In the genomic region with DNA sequence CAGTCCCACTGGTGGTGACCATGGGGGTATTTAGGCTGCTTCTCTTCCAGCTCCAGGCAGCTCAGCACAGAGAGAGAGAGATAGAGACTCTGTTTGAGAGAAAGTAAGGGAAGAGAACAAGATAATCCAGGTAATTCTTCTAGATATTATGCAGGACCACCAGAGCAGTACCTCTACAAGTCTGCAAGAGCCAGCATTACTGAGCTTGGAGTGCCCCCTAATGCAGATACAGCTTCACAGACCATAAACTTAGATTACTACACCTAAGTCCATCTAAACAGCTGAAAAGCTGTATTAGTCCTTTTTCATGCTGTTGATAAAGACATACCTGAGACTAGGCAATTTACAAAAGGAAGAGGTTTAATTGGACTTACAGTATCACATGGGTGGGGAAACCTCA, we compare ENCODE assay signal across 13 cellular contexts.
"Had no signal": no experiment of that assay in that cellular context is flagged by ENCODE, and none has a peak within 500 bp of the region (broad histone marks: within the 10 kb centered on the region; RNA-seq: fewer than 3 reads in every experiment).

No MANE protein-coding gene starts in this region.

- DNase-seq: activated CD4-positive, alpha-beta memory T cell treated with anti-CD3 and anti-CD28 coated beads, Interleukin-2, amount 10 ng/mL, durations not matched to agents 7 days and 5 days; activated CD4-positive, alpha-beta T cell treated with anti-CD3 and anti-CD28 coated beads for 36 hours; activated gamma-delta T cell; activated naive CD8-positive, alpha-beta T cell treated with anti-CD3 and anti-CD28 coated beads, Interleukin-2, amount 10 ng/mL, durations not matched to agents 7 days and 5 days; activated T-cell treated with anti-CD3 and anti-CD28 coated beads, Interleukin-2, amount 50 U/mL, for 48 hours; aorta; kidney; small intestine; tibial artery had no signal

- ATAC-seq: activated CD4-positive, alpha-beta T cell treated with anti-CD3 and anti-CD28 coated beads for 36 hours; gastroesophageal sphincter had no signal

- H3K27me3 ChIP-seq: gastroesophageal sphincter, right atrium auricular region, tibial artery, vagina had no signal

- H3K4me1 ChIP-seq: gastroesophageal sphincter, right atrium auricular region, tibial artery, vagina had no signal

- H3K27ac ChIP-seq: gastroesophageal sphincter, right atrium auricular region, tibial artery, vagina had no signal

- H3K4me3 Mint-ChIP-seq: activated CD4-positive, alpha-beta memory T cell treated with anti-CD3 and anti-CD28 coated beads, Interleukin-2, amount 10 ng/mL, durations not matched to agents 7 days and 5 days; activated CD4-positive, alpha-beta T cell treated with anti-CD3 and anti-CD28 coated beads for 36 hours; activated naive CD8-positive, alpha-beta T cell treated with anti-CD3 and anti-CD28 coated beads, Interleukin-2, amount 10 ng/mL, durations not matched to agents 7 days and 5 days; mesothelial cell of epicardium had no signal

- H3K27me3 Mint-ChIP-seq: activated CD4-positive, alpha-beta memory T cell treated with anti-CD3 and anti-CD28 coated beads, Interleukin-2, amount 10 ng/mL, durations not matched to agents 7 days and 5 days; activated CD4-positive, alpha-beta T cell treated with anti-CD3 and anti-CD28 coated beads for 36 hours; activated naive CD8-positive, alpha-beta T cell treated with anti-CD3 and anti-CD28 coated beads, Interleukin-2, amount 10 ng/mL, durations not matched to agents 7 days and 5 days had no signal

- H3K36me3 Mint-ChIP-seq: activated naive CD8-positive, alpha-beta T cell treated with anti-CD3 and anti-CD28 coated beads, Interleukin-2, amount 10 ng/mL, durations not matched to agents 7 days and 5 days; mesothelial cell of epicardium had no signal

- H3K4me1 Mint-ChIP-seq: activated CD4-positive, alpha-beta memory T cell treated with anti-CD3 and anti-CD28 coated beads, Interleukin-2, amount 10 ng/mL, durations not matched to agents 7 days and 5 days; activated CD4-positive, alpha-beta T cell treated with anti-CD3 and anti-CD28 coated beads for 36 hours; activated naive CD8-positive, alpha-beta T cell treated with anti-CD3 and anti-CD28 coated beads, Interleukin-2, amount 10 ng/mL, durations not matched to agents 7 days and 5 days; mesothelial cell of epicardium had no signal

- H3K27ac Mint-ChIP-seq: activated CD4-positive, alpha-beta memory T cell treated with anti-CD3 and anti-CD28 coated beads, Interleukin-2, amount 10 ng/mL, durations not matched to agents 7 days and 5 days; activated CD4-positive, alpha-beta T cell treated with anti-CD3 and anti-CD28 coated beads for 36 hours; activated naive CD8-positive, alpha-beta T cell treated with anti-CD3 and anti-CD28 coated beads, Interleukin-2, amount 10 ng/mL, durations not matched to agents 7 days and 5 days; mesothelial cell of epicardium had no signal
